ENCODE assay signal across 8 cellular contexts in the genomic region with DNA sequence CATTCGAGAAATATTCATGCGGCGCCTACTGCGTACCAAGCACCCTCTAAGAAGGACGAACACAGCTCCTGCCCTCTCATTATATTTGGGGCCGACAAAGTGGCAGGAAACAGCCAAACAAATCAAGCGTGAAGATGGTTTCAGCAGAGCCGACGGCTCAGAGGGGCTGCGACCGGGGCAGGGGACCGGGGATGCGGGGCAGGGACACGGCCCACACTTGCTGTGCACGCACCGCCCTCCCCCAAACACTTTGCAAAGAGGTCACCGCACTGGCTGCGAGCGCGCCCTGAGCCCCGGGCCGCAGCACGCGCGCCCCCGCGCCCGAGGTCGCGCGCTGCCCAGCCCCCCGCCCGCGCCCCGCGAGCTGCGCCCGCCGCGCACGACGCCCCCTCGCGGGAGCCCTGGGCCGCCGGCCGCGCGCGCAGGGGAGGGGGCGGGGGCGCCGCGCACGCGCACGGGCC. TPM values are rescaled to one million over a fixed set of nuclear protein-coding genes. Genes with fewer than 3 reads are reported as not detected.
DNase-seq lines count a peak whose midpoint lies in the region; ATAC-seq, FAIRE-seq and TF ChIP-seq lines count a peak whose summit lies in the region.

No MANE protein-coding gene starts in this region.

- peaks cover 0 to 11% (median 0%) of the 10 kb centered on the region in 3 donors for H3K4me1 ChIP-seq in pancreas

- intact Hi-C loops in activated T-helper 1 cell treated with anti-CD3 and anti-CD28 coated beads, Interleukin-12 subunit alpha, Interleukin-12 subunit beta, Interleukin-2, Interleukin-4 antibody, amounts not matched to agents 30 ng/mL and 10 ng/mL and 1 ng/mL, durations not matched to agents 14 hours and 24 hours and 36 hours (cut with micrococcal nuclease): loop anchor here (10.0 kb wide), 1 partner anchor 685 kb away; no protein-coding TSS in a partner anchor
- intact Hi-C loops in head of caudate nucleus (cut with DNase I) (no loop called here), pancreas (cut with DNase I) (no loop called here)

- no peak overlapping the region for H3K27ac Mint-ChIP-seq in activated T-helper 1 cell treated with anti-CD3 and anti-CD28 coated beads, Interleukin-12 subunit alpha, Interleukin-12 subunit beta, Interleukin-2, Interleukin-4 antibody, amounts not matched to agents 30 ng/mL and 10 ng/mL and 1 ng/mL, durations not matched to agents 14 hours and 24 hours and 36 hours

- no peaks in the 10 kb centered on the region for H3K36me3 ChIP-seq in pancreas

- peak; percentile 59 to 80 (median 70) for ATAC-seq in pancreas

- no peaks in the 10 kb centered on the region for H3K27me3 ChIP-seq in pancreas

- H3K4me1 Mint-ChIP-seq in activated T-helper 1 cell treated with anti-CD3 and anti-CD28 coated beads, Interleukin-12 subunit alpha, Interleukin-12 subunit beta, Interleukin-2, Interleukin-4 antibody, amounts not matched to agents 30 ng/mL and 10 ng/mL and 1 ng/mL, durations not matched to agents 14 hours and 24 hours and 36 hours (ENCODE audit: low read depth): no peaks in the 10 kb centered on the region

- peak overlapping the region; percentile 70 to 74 (median 72) for H3K4me3 ChIP-seq in pancreas

- H3K9me3 Mint-ChIP-seq in activated T-helper 1 cell treated with anti-CD3 and anti-CD28 coated beads, Interleukin-12 subunit alpha, Interleukin-12 subunit beta, Interleukin-2, Interleukin-4 antibody, amounts not matched to agents 30 ng/mL and 10 ng/mL and 1 ng/mL, durations not matched to agents 14 hours and 24 hours and 36 hours: no peaks in the 10 kb centered on the region

- peak overlapping the region; percentile 13 to 74 (median 64) for H3K27ac ChIP-seq in pancreas

- H3K27me3 Mint-ChIP-seq in activated T-helper 1 cell treated with anti-CD3 and anti-CD28 coated beads, Interleukin-12 subunit alpha, Interleukin-12 subunit beta, Interleukin-2, Interleukin-4 antibody, amounts not matched to agents 30 ng/mL and 10 ng/mL and 1 ng/mL, durations not matched to agents 14 hours and 24 hours and 36 hours (ENCODE audit: insufficient read depth): peaks cover 33% of the 10 kb centered on the region

- TF ChIP-seq CTCF in LNCAP (IDR thresholded peaks at IDR 0.05) (peak; percentile 32; the same call in 1 of the 2 replicates), pancreas (IDR thresholded peaks at IDR 0.05) (no peak)

- no peaks in the 10 kb centered on the region for H3K36me3 Mint-ChIP-seq in activated T-helper 1 cell treated with anti-CD3 and anti-CD28 coated beads, Interleukin-12 subunit alpha, Interleukin-12 subunit beta, Interleukin-2, Interleukin-4 antibody, amounts not matched to agents 30 ng/mL and 10 ng/mL and 1 ng/mL, durations not matched to agents 14 hours and 24 hours and 36 hours (ENCODE audit: low read depth)

- FAIRE-seq in pancreas (lab: Jason Lieb, UNC): no peak

- no peaks in the 10 kb centered on the region for H3K9me3 ChIP-seq in pancreas

- H3K4me3 Mint-ChIP-seq in activated T-helper 1 cell treated with anti-CD3 and anti-CD28 coated beads, Interleukin-12 subunit alpha, Interleukin-12 subunit beta, Interleukin-2, Interleukin-4 antibody, amounts not matched to agents 30 ng/mL and 10 ng/mL and 1 ng/mL, durations not matched to agents 14 hours and 24 hours and 36 hours: peak overlapping the region; percentile 75

- WGBS in pancreas, 2 donors: 2 to 3% methylated on average over 43 to 57 of the region's 57 CpGs

- DNase-seq in NCI-H2196 (lab: John Stamatoyannopoulos, UW; ENCODE audit: unreplicated experiment) (peak; percentile 27), NCI-H2196 treated with DMSO at 0.1 percent for 48 hours (lab: John Stamatoyannopoulos, UW; ENCODE audit: unreplicated experiment) (no peak), head of caudate nucleus (peak in 40 of 42 donors; percentile 4 to 79 (median 60)), pancreas (peak in 5 of 6 donors; percentile 30 to 80 (median 54)), HK-2 (ENCODE audit: unreplicated experiment) (no peak), SIG-M5 treated with dmso at 0.1 percent for 504 hours (lab: John Stamatoyannopoulos, UW; ENCODE audit: unreplicated experiment) (no peak)
- DNase-seq in activated T-helper 1 cell treated with anti-CD3 and anti-CD28 coated beads, Interleukin-12 subunit alpha, Interleukin-12 subunit beta, Interleukin-2, Interleukin-4 antibody, amounts not matched to agents 30 ng/mL and 10 ng/mL and 1 ng/mL, durations not matched to agents 14 hours and 24 hours and 36 hours (ENCODE audit: low spot score): no peak

RNA-seq across cellular contexts. Expression of a gene that starts 0.3 kb away (rescaled TPM):
- total RNA-seq in activated T-helper 1 cell treated with anti-CD3 and anti-CD28 coated beads, Interleukin-12 subunit alpha, Interleukin-12 subunit beta, Interleukin-2, Interleukin-4 antibody, amounts not matched to agents 30 ng/mL and 10 ng/mL and 1 ng/mL, durations not matched to agents 14 hours and 24 hours and 36 hours: not detected in 2 replicates
- total RNA-seq in pancreas: 10 to 100 TPM; 12.2 to 26.8 (median 15.7) TPM
- polyA plus RNA-seq in pancreas: 10 to 100 TPM; 18.0 to 19.3 TPM

RNA-seq across cellular contexts. Expression of a gene that starts 30.1 kb away (rescaled TPM):
- 1,905 and 1,941 TPM in 2 replicates for total RNA-seq in activated T-helper 1 cell treated with anti-CD3 and anti-CD28 coated beads, Interleukin-12 subunit alpha, Interleukin-12 subunit beta, Interleukin-2, Interleukin-4 antibody, amounts not matched to agents 30 ng/mL and 10 ng/mL and 1 ng/mL, durations not matched to agents 14 hours and 24 hours and 36 hours
- 1,000 to 10,000 TPM; 1,199 to 2,601 (median 1,706) TPM for total RNA-seq in pancreas
- polyA plus RNA-seq in pancreas: 1,000 to 10,000 TPM; 1,506 to 2,659 TPM

RNA-seq across cellular contexts. Expression of a gene that starts 50.0 kb away (rescaled TPM):
- 23.5 and 27.7 TPM in 2 replicates for total RNA-seq in activated T-helper 1 cell treated with anti-CD3 and anti-CD28 coated beads, Interleukin-12 subunit alpha, Interleukin-12 subunit beta, Interleukin-2, Interleukin-4 antibody, amounts not matched to agents 30 ng/mL and 10 ng/mL and 1 ng/mL, durations not matched to agents 14 hours and 24 hours and 36 hours
- total RNA-seq in pancreas: 10 to 100 TPM in 5 of 6 donors, 1 to 10 TPM in 1; 8.4 to 16.9 (median 15.1) TPM
- 10 to 100 TPM; 13.5 to 16.7 TPM for polyA plus RNA-seq in pancreas

Comparison
In these comparisons a context has a peak if more than half of its experiments do, and no peak if none do; other contexts are left out.
1. DNase-seq: peak in NCI-H2196 (single experiment), head of caudate nucleus (40 of 42) and pancreas (5 of 6); none in NCI-H2196 treated with DMSO at 0.1 percent for 48 hours (single experiment), activated T-helper 1 cell treated with anti-CD3 and anti-CD28 coated beads, Interleukin-12 subunit alpha, Interleukin-12 subunit beta, Interleukin-2, Interleukin-4 antibody, amounts not matched to agents 30 ng/mL and 10 ng/mL and 1 ng/mL, durations not matched to agents 14 hours and 24 hours and 36 hours (single experiment), HK-2 (single experiment) and SIG-M5 treated with dmso at 0.1 percent for 504 hours (single experiment).
2. RNA of a gene that starts 0.3 kb away (total RNA-seq): 12.2 to 26.8 TPM in pancreas; not detected in activated T-helper 1 cell treated with anti-CD3 and anti-CD28 coated beads, Interleukin-12 subunit alpha, Interleukin-12 subunit beta, Interleukin-2, Interleukin-4 antibody, amounts not matched to agents 30 ng/mL and 10 ng/mL and 1 ng/mL, durations not matched to agents 14 hours and 24 hours and 36 hours; every median in the first group is over 10 times any median in the second.